9 cellular contexts compared by ENCODE assay signal in genomic region chr9:127960410-127961165, GRCh38. TPM values are rescaled to one million over a fixed set of nuclear protein-coding genes. Genes with fewer than 3 reads are reported as not detected.
DNase-seq lines count a peak whose midpoint lies in the region; ATAC-seq and TF ChIP-seq lines count a peak whose summit lies in the region.
"Had no signal": no experiment of that assay in that cellular context is flagged by ENCODE, and none has a peak within 500 bp of the region (broad histone marks: within the 10 kb centered on the region; RNA-seq: fewer than 3 reads in every experiment).

No MANE protein-coding gene starts in this region.

- H3K4me3 ChIP-seq in GM23338 (no peak overlapping the region), OCI-LY7 (ENCODE audit: low read depth, low read length, poor library complexity, severe bottlenecking) (no peak overlapping the region), epithelial cell of esophagus (ENCODE audit: low read length) (no peak overlapping the region), psoas muscle (no peak overlapping the region)

- H3K27me3 Mint-ChIP-seq in GM23338 (ENCODE audit: insufficient read depth, low read depth, poor library complexity), result peaks cover 20% of the 10 kb centered on the region

- H2AFZ ChIP-seq in GM23338 (no peak overlapping the region), OCI-LY7 (ENCODE audit: low read length) (no peak overlapping the region)

- no TSS peak for BruUV-seq in OCI-LY7 (replicated peaks; lab: Mats Ljungman, UMichigan)

- CTCF ChIA-PET in OCI-LY7 (lab: Charles Lee; ENCODE audit: unreplicated experiment), result no interaction called here

- peaks cover 22% of the 10 kb centered on the region for H4K20me1 ChIP-seq in GM23338 (replicated peaks; ENCODE audit: insufficient read depth)
- H4K20me1 ChIP-seq in OCI-LY7 (ENCODE audit: insufficient read depth, low read length), result 0 out of 2 replicates have a peak, but pooled peaks cover 4% of the 10 kb centered on the region

- 37 to 49% (median 45%) methylated on average over 11 of the region's 11 CpGs for WGBS in psoas muscle, 3 donors

- peaks cover 2% of the 10 kb centered on the region; the same call in 1 of the 3 replicates for H3K36me3 Mint-ChIP-seq in GM23338 (ENCODE audit: low read depth)

- peak; percentile 19 for ATAC-seq in GM23338
- ATAC-seq in psoas muscle, result no peak
- ATAC-seq in HG03460 (IDR thresholded peaks at IDR 0.05; ENCODE audit: unreplicated experiment), result no peak
- no peak for ATAC-seq in omental fat pad (ENCODE audit: low FRiP score)

- H3K79me2 ChIP-seq in GM23338 (replicated peaks; ENCODE audit: insufficient read depth), result peaks cover 99% of the 10 kb centered on the region
- peaks cover 98% of the 10 kb centered on the region for H3K79me2 ChIP-seq in OCI-LY7 (ENCODE audit: insufficient read depth, low read depth, low read length)

- H3K36me3 ChIP-seq in GM23338 (ENCODE audit: insufficient read depth), result no peaks in the 10 kb centered on the region
- peaks cover 65% of the 10 kb centered on the region for H3K36me3 ChIP-seq in OCI-LY7 (ENCODE audit: insufficient read depth, low read length)
- H3K36me3 ChIP-seq in psoas muscle (ENCODE audit: insufficient read depth in 1 of 2, low read depth in 1 of 2), result no peaks in the 10 kb centered on the region

- peak overlapping the region; percentile 68 for H3K27ac Mint-ChIP-seq in GM23338

- H3K27ac ChIP-seq in GM23338 (ENCODE audit: low read depth) (peak overlapping the region; percentile 69; the same call in 1 of the 2 replicates), OCI-LY7 (ENCODE audit: low read depth, low read length, poor library complexity, severe bottlenecking) (peak overlapping the region; percentile 5), psoas muscle (peak overlapping the region; percentile 55)

- H3F3A ChIP-seq in GM23338 (replicated peaks; ENCODE audit: low read depth), result 0 out of 2 replicates have a peak, but pooled peaks cover 7% of the 10 kb centered on the region

- intact Hi-C loops in OCI-LY7 (cut with micrococcal nuclease; ENCODE audit: unreplicated experiment) (no loop called here), psoas muscle (cut with DNase I) (no loop called here)

- H3K4me1 ChIP-seq in GM23338 (ENCODE audit: insufficient read depth), result peaks cover 25% of the 10 kb centered on the region
- H3K4me1 ChIP-seq in OCI-LY7 (ENCODE audit: insufficient read depth, low read length, poor library complexity, severe bottlenecking), result peaks cover 52% of the 10 kb centered on the region
- H3K4me1 ChIP-seq in psoas muscle, result peaks cover 54% of the 10 kb centered on the region

- no peaks in the 10 kb centered on the region for H3K27me3 ChIP-seq in GM23338 (ENCODE audit: insufficient read depth)
- no peaks in the 10 kb centered on the region for H3K27me3 ChIP-seq in psoas muscle (ENCODE audit: insufficient read depth in 3 of 3, low read length in 2 of 3)

- H3K4me3 Mint-ChIP-seq in GM23338, result no peak overlapping the region

- H3K9me3 ChIP-seq in OCI-LY7 (ENCODE audit: low read length) (no peaks in the 10 kb centered on the region; the same call in 1 of the 2 replicates), psoas muscle (no peaks in the 10 kb centered on the region)

- H3K4me2 ChIP-seq in GM23338 (no peak overlapping the region), OCI-LY7 (ENCODE audit: low read length) (no peak overlapping the region)

- H3K4me1 Mint-ChIP-seq in GM23338, result peaks cover 52% of the 10 kb centered on the region

- POLR2A ChIA-PET in OCI-LY7 (lab: Charles Lee), result interaction anchor here (0.7 to 1.0 kb wide), 3 partner anchors 11 to 111 kb away, joined by 3 read pairs; no protein-coding TSS in a partner anchor

- DNase-seq in GM23338 (ENCODE audit: low spot score), result no peak
- no peak for DNase-seq in OCI-LY7 (ENCODE audit: low spot score)
- peak; percentile 41 for DNase-seq in epithelial cell of esophagus (ENCODE audit: low read depth)
- no peak for DNase-seq in psoas muscle
- DNase-seq in inferior parietal cortex (ENCODE audit: extremely low spot score), result no peak
- no peak for DNase-seq in SIG-M5 (lab: John Stamatoyannopoulos, UW)
- no peak for DNase-seq in omental fat pad (ENCODE audit: low spot score)
- DNase-seq: NCI-H187 treated with DMSO at 0.1 percent for 48 hours had no signal

- H3K9me3 Mint-ChIP-seq in GM23338, result no peaks in the 10 kb centered on the region

- TF ChIP-seq CTCF in GM23338 (conservative IDR thresholded peaks at IDR 0.05; ENCODE audit: low read depth in 2 of 2), result no peak
- TF ChIP-seq CTCF in OCI-LY7 (conservative IDR thresholded peaks at IDR 0.05; ENCODE audit: low read length), result no peak
- no peak for TF ChIP-seq CTCF in epithelial cell of esophagus (IDR thresholded peaks at IDR 0.05; ENCODE audit: insufficient read depth, low read depth, low read length, missing control alignments)
- TF ChIP-seq CTCF in psoas muscle (IDR thresholded peaks at IDR 0.05), result no peak
- TF ChIP-seq CTCF in omental fat pad (IDR thresholded peaks at IDR 0.05), result no peak

- no peaks in the 10 kb centered on the region for H3K9me2 ChIP-seq in GM23338 (ENCODE audit: insufficient read depth)
- no peaks in the 10 kb centered on the region for H3K9me2 ChIP-seq in OCI-LY7 (ENCODE audit: insufficient read depth, low read length)

RNA-seq across cellular contexts. Expression of gene EEIG1, which starts 20.2 kb away (rescaled TPM):
- 21.5 and 22.4 TPM in 2 replicates for total RNA-seq in GM23338 (2014; rRNA removed; shearing (Covaris generic))
- polyA plus RNA-seq in GM23338 (2016; fragmentation: Nextera tagmentation; extraction: Ambion mirVana) (11.2 and 11.5 TPM in 2 replicates), psoas muscle (1 to 10 TPM; 3.6 to 6.1 (median 5.1) TPM)
- total RNA-seq in OCI-LY7 (2014; rRNA removed; shearing (Covaris generic)), result 25.8 and 34.7 TPM in 2 replicates
- total RNA-seq in OCI-LY7 (2022) (60.1 and 69.1 TPM in 2 replicates), psoas muscle (10 to 100 TPM in 1 of 4 donors, 1 to 10 TPM in 3; 3.6 to 11.4 (median 8.3) TPM), omental fat pad (1 to 10 TPM; 4.8 to 9.0 (median 7.1) TPM)

RNA-seq across cellular contexts. Expression of gene DPM2, which starts 22.9 kb away (rescaled TPM):
- total RNA-seq in GM23338 (2014; rRNA removed; shearing (Covaris generic)), result 29.0 and 36.6 TPM in 2 replicates
- polyA plus RNA-seq in GM23338 (2016; fragmentation: Nextera tagmentation; extraction: Ambion mirVana) (92.2 and 92.4 TPM in 2 replicates), psoas muscle (10 to 100 TPM; 16.6 to 39.6 (median 37.1) TPM)
- 31.6 and 49.7 TPM in 2 replicates for total RNA-seq in OCI-LY7 (2014; rRNA removed; shearing (Covaris generic))
- total RNA-seq in OCI-LY7 (2022) (47.7 and 50.7 TPM in 2 replicates), psoas muscle (10 to 100 TPM in 3 of 4 donors, 1 to 10 TPM in 1; 9.7 to 17.4 (median 12.2) TPM), omental fat pad (10 to 100 TPM in 3 of 4 donors, 1 to 10 TPM in 1; 8.8 to 18.0 (median 13.5) TPM)

RNA-seq across cellular contexts. Expression of gene PIP5KL1, which starts 30.0 kb away (rescaled TPM):
- 7.5 and 13.4 TPM in 2 replicates for total RNA-seq in GM23338 (2014; rRNA removed; shearing (Covaris generic))
- polyA plus RNA-seq in GM23338 (2016; fragmentation: Nextera tagmentation; extraction: Ambion mirVana) (19.5 and 25.1 TPM in 2 replicates), psoas muscle (under 1 TPM in 2 of 3 donors, not detected in 1; 0.05 to 0.12 TPM)
- total RNA-seq in OCI-LY7 (2014; rRNA removed; shearing (Covaris generic)), result 0.59 and 0.95 TPM in 2 replicates
- total RNA-seq in OCI-LY7 (2022) (4.4 and 4.6 TPM in 2 replicates), psoas muscle (under 1 TPM in 2 of 4 donors, not detected in 2; 0.40 to 0.44 TPM), omental fat pad (1 to 10 TPM in 3 of 4 donors, under 1 TPM in 1; 0.82 to 3.0 (median 1.3) TPM)

RNA-seq across cellular contexts. Expression of gene ST6GALNAC4, which starts 43.7 kb away (rescaled TPM):
- 35.3 and 39.1 TPM in 2 replicates for total RNA-seq in GM23338 (2014; rRNA removed; shearing (Covaris generic))
- polyA plus RNA-seq in GM23338 (2016; fragmentation: Nextera tagmentation; extraction: Ambion mirVana) (7.9 and 8.1 TPM in 2 replicates), psoas muscle (10 to 100 TPM; 14.0 to 31.4 (median 14.8) TPM)
- 112 and 180 TPM in 2 replicates for total RNA-seq in OCI-LY7 (2014; rRNA removed; shearing (Covaris generic))
- total RNA-seq in OCI-LY7 (2022) (118 and 125 TPM in 2 replicates), psoas muscle (10 to 100 TPM in 3 of 4 donors, 1 to 10 TPM in 1; 8.9 to 52.6 (median 27.3) TPM), omental fat pad (10 to 100 TPM; 26.6 to 78.5 (median 45.0) TPM)

Comparison
In these comparisons a context has a peak if more than half of its experiments do, and no peak if none do; other contexts are left out.
1. H3K27ac ChIP-seq: peak in every context shown above with its lines; median percentile 69 in GM23338; 55 in psoas muscle; 5 in OCI-LY7.